In genomic region chr9:75002422-75003023, GRCh38 we compare ENCODE assay signal across 10 cellular contexts. TPM values are rescaled to one million over a fixed set of nuclear protein-coding genes. Genes with fewer than 3 reads are reported as not detected.
DNase-seq lines count a peak whose midpoint lies in the region; ATAC-seq and TF ChIP-seq lines count a peak whose summit lies in the region.
"Had no signal": no experiment of that assay in that cellular context is flagged by ENCODE, and none has a peak within 500 bp of the region (broad histone marks: within the 10 kb centered on the region; RNA-seq: fewer than 3 reads in every experiment).

No MANE protein-coding gene starts in this region.

- H3K79me2 ChIP-seq in osteoblast (ENCODE audit: insufficient read depth, low read length): no peaks in the 10 kb centered on the region

- ATAC-seq in HG02588 (IDR thresholded peaks at IDR 0.05; ENCODE audit: unreplicated experiment) (peak; percentile 23), HG03571 (IDR thresholded peaks at IDR 0.05; ENCODE audit: unreplicated experiment) (peak; percentile 26)

- no peaks in the 10 kb centered on the region for H3K36me3 ChIP-seq in osteoblast (ENCODE audit: insufficient read depth, low read length)

- H3K27me3 ChIP-seq in osteoblast (ENCODE audit: insufficient read depth, low read length): no peaks in the 10 kb centered on the region
- H3K27me3 ChIP-seq: tibial nerve had no signal

- peak; percentile 1 for DNase-seq in SKM-1 treated with dmso at 0.1 percent for 144 hours (lab: John Stamatoyannopoulos, UW; ENCODE audit: unreplicated experiment)
- DNase-seq in SKM-1 (lab: John Stamatoyannopoulos, UW; ENCODE audit: unreplicated experiment): no peak
- DNase-seq in osteoblast (ENCODE audit: insufficient read length, low spot score, missing footprints): no peak
- no peak for DNase-seq in SHP77 treated with DMSO at 0.1 percent for 48 hours (lab: John Stamatoyannopoulos, UW)
- DNase-seq in GDM1 (lab: John Stamatoyannopoulos, UW): no peak
- DNase-seq in T-helper 2 cell: no peak
- DNase-seq: NCI-H1436 treated with DMSO at 0.1 percent for 48 hours had no signal

- no peak overlapping the region for H3K27ac ChIP-seq in osteoblast (ENCODE audit: low read depth, low read length)

- no peaks in the 10 kb centered on the region for H3K9me3 ChIP-seq in osteoblast (ENCODE audit: low read depth, low read length)
- H3K9me3 ChIP-seq: tibial nerve had no signal

- no peaks in the 10 kb centered on the region for H4K20me1 ChIP-seq in osteoblast (ENCODE audit: insufficient read depth, low read length)

- H2AFZ ChIP-seq in osteoblast (ENCODE audit: low read length): peak overlapping the region; percentile 65

- H3K4me3 ChIP-seq in osteoblast (ENCODE audit: insufficient read depth, low read length): no peak overlapping the region
- H3K4me3 ChIP-seq: tibial nerve had no signal

- TF ChIP-seq CTCF in osteoblast (IDR thresholded peaks at IDR 0.05; ENCODE audit: extremely low read depth, low read depth, low read length): peak; percentile 3

- peak overlapping the region; percentile 58 for H3K4me2 ChIP-seq in osteoblast (ENCODE audit: insufficient read depth, low read length)

- peaks cover 3% of the 10 kb centered on the region for H3K4me1 ChIP-seq in osteoblast (ENCODE audit: insufficient read depth, low read length)

RNA-seq across cellular contexts. Expression of gene CARNMT1, which starts 25.6 kb away (rescaled TPM):
- 27.1 and 33.3 TPM in 2 replicates for total RNA-seq in osteoblast

RNA-seq across cellular contexts. Expression of gene C9orf40, which starts 49.8 kb away (rescaled TPM):
- 2.9 and 3.8 TPM in 2 replicates for total RNA-seq in osteoblast
